1 cellular context compared by ENCODE assay signal in genomic region chr13:113489549-113490495, GRCh38.
TF ChIP-seq lines count a peak whose summit lies in the region.

No MANE protein-coding gene starts in this region.

TF ChIP-seq in HEK293, 187 proteins besides CTCF, POLR2A, EP300 and RAD21 (continued from another document and continues in another):
- TF ChIP-seq, protein P1, sequence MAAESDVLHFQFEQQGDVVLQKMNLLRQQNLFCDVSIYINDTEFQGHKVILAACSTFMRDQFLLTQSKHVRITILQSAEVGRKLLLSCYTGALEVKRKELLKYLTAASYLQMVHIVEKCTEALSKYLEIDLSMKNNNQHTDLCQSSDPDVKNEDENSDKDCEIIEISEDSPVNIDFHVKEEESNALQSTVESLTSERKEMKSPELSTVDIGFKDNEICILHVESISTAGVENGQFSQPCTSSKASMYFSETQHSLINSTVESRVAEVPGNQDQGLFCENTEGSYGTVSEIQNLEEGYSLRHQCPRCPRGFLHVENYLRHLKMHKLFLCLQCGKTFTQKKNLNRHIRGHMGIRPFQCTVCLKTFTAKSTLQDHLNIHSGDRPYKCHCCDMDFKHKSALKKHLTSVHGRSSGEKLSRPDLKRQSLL (tag by site-specific recombination; IDR thresholded peaks at IDR 0.05) = no peak
- TF ChIP-seq ZNF266 (tag by site-specific recombination; IDR thresholded peaks at IDR 0.05; ENCODE audit: low read depth) (no peak), ZNF335 (tag by site-specific recombination; conservative IDR thresholded peaks at IDR 0.05) (peak; percentile 77), ZSCAN23 (tag by site-specific recombination; IDR thresholded peaks at IDR 0.05) (no peak), ZNF561 (tag by site-specific recombination; IDR thresholded peaks at IDR 0.05; ENCODE audit: borderline replicate concordance) (no peak), ZNF324 (tag by site-specific recombination; IDR thresholded peaks at IDR 0.05) (peak; percentile 26; the same call in 1 of the 2 replicates), ZNF529 (tag by site-specific recombination; IDR thresholded peaks at IDR 0.05; ENCODE audit: insufficient replicate concordance) (no peak), SP2 (tag by site-specific recombination; IDR thresholded peaks at IDR 0.05) (peak; percentile 33; the same call in 1 of the 2 replicates), MZF1 (tag by site-specific recombination; IDR thresholded peaks at IDR 0.05; ENCODE audit: borderline replicate concordance) (no peak), ZNF571 (tag by site-specific recombination; IDR thresholded peaks at IDR 0.05) (no peak), BCL11A (tag by site-specific recombination; IDR thresholded peaks at IDR 0.05; ENCODE audit: low read depth) (no peak), ZNF202 (tag by site-specific recombination; IDR thresholded peaks at IDR 0.05; ENCODE audit: borderline replicate concordance) (no peak), ZBTB49 (tag by site-specific recombination; IDR thresholded peaks at IDR 0.05; ENCODE audit: low read depth) (no peak), ZBTB26 (tag by site-specific recombination; optimal IDR thresholded peaks at IDR 0.05) (peak; percentile 60), ZNF660 (tag by site-specific recombination; IDR thresholded peaks at IDR 0.05) (peak; percentile 53; the same call in 1 of the 2 replicates), ZNF623 (tag by site-specific recombination; IDR thresholded peaks at IDR 0.05) (no peak), ZNF16 (tag by site-specific recombination; IDR thresholded peaks at IDR 0.05; ENCODE audit: low read depth) (no peak), ZNF580 (tag by site-specific recombination; IDR thresholded peaks at IDR 0.05) (no peak), SCRT1 (tag by site-specific recombination; IDR thresholded peaks at IDR 0.05; ENCODE audit: borderline replicate concordance) (no peak), ZNF692 (tag by site-specific recombination; IDR thresholded peaks at IDR 0.05) (0 out of 2 replicates have a peak, but pooled peaks have one; percentile 14), ZNF175 (tag by site-specific recombination; IDR thresholded peaks at IDR 0.05) (no peak), MEIS1 (CRISPR knock-in tag; IDR thresholded peaks at IDR 0.05; ENCODE audit: borderline replicate concordance) (no peak), KLF8 (tag by site-specific recombination; IDR thresholded peaks at IDR 0.05) (no peak), GLI2 (tag by site-specific recombination; IDR thresholded peaks at IDR 0.05; ENCODE audit: borderline replicate concordance, low read depth) (no peak), ZNF76 (tag by site-specific recombination; IDR thresholded peaks at IDR 0.05; ENCODE audit: borderline replicate concordance, low read depth) (peak; percentile 12; the same call in 1 of the 2 replicates), PRDM2 (tag by site-specific recombination; IDR thresholded peaks at IDR 0.05; ENCODE audit: borderline replicate concordance) (no peak), ZNF521 (tag by site-specific recombination; IDR thresholded peaks at IDR 0.05) (no peak), ZNF654 (tag by site-specific recombination; IDR thresholded peaks at IDR 0.05; ENCODE audit: low read depth) (no peak), WT1 (tag by site-specific recombination; IDR thresholded peaks at IDR 0.05) (no peak; the same call in none of the 2 replicates), GLIS1 (tag by site-specific recombination; IDR thresholded peaks at IDR 0.05) (no peak; the same call in none of the 2 replicates)
- TF ChIP-seq, protein P2, sequence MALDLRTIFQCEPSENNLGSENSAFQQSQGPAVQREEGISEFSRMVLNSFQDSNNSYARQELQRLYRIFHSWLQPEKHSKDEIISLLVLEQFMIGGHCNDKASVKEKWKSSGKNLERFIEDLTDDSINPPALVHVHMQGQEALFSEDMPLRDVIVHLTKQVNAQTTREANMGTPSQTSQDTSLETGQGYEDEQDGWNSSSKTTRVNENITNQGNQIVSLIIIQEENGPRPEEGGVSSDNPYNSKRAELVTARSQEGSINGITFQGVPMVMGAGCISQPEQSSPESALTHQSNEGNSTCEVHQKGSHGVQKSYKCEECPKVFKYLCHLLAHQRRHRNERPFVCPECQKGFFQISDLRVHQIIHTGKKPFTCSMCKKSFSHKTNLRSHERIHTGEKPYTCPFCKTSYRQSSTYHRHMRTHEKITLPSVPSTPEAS (tag by site-specific recombination; IDR thresholded peaks at IDR 0.05) = no peak
- TF ChIP-seq, protein P3, sequence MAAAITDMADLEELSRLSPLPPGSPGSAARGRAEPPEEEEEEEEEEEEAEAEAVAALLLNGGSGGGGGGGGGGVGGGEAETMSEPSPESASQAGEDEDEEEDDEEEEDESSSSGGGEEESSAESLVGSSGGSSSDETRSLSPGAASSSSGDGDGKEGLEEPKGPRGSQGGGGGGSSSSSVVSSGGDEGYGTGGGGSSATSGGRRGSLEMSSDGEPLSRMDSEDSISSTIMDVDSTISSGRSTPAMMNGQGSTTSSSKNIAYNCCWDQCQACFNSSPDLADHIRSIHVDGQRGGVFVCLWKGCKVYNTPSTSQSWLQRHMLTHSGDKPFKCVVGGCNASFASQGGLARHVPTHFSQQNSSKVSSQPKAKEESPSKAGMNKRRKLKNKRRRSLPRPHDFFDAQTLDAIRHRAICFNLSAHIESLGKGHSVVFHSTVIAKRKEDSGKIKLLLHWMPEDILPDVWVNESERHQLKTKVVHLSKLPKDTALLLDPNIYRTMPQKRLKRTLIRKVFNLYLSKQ (tag by site-specific recombination; IDR thresholded peaks at IDR 0.05; ENCODE audit: borderline replicate concordance) = no peak
- TF ChIP-seq, protein P4, sequence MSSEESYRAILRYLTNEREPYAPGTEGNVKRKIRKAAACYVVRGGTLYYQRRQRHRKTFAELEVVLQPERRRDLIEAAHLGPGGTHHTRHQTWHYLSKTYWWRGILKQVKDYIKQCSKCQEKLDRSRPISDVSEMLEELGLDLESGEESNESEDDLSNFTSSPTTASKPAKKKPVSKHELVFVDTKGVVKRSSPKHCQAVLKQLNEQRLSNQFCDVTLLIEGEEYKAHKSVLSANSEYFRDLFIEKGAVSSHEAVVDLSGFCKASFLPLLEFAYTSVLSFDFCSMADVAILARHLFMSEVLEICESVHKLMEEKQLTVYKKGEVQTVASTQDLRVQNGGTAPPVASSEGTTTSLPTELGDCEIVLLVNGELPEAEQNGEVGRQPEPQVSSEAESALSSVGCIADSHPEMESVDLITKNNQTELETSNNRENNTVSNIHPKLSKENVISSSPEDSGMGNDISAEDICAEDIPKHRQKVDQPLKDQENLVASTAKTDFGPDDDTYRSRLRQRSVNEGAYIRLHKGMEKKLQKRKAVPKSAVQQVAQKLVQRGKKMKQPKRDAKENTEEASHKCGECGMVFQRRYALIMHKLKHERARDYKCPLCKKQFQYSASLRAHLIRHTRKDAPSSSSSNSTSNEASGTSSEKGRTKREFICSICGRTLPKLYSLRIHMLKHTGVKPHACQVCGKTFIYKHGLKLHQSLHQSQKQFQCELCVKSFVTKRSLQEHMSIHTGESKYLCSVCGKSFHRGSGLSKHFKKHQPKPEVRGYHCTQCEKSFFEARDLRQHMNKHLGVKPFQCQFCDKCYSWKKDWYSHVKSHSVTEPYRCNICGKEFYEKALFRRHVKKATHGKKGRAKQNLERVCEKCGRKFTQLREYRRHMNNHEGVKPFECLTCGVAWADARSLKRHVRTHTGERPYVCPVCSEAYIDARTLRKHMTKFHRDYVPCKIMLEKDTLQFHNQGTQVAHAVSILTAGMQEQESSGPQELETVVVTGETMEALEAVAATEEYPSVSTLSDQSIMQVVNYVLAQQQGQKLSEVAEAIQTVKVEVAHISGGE (tag by site-specific recombination; conservative IDR thresholded peaks at IDR 0.05; ENCODE audit: low read depth) = no peak
- TF ChIP-seq, protein P5, sequence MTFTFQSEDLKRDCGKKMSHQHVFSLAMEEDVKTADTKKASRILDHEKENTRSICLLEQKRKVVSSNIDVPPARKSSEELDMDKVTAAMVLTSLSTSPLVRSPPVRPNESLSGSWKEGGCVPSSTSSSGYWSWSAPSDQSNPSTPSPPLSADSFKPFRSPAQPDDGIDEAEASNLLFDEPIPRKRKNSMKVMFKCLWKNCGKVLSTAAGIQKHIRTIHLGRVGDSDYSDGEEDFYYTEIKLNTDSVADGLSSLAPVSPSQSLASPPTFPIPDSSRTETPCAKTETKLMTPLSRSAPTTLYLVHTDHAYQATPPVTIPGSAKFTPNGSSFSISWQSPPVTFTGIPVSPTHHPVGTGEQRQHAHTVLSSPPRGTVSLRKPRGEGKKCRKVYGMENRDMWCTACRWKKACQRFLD (tag by site-specific recombination; IDR thresholded peaks at IDR 0.05) = no peak
- TF ChIP-seq, protein P6, sequence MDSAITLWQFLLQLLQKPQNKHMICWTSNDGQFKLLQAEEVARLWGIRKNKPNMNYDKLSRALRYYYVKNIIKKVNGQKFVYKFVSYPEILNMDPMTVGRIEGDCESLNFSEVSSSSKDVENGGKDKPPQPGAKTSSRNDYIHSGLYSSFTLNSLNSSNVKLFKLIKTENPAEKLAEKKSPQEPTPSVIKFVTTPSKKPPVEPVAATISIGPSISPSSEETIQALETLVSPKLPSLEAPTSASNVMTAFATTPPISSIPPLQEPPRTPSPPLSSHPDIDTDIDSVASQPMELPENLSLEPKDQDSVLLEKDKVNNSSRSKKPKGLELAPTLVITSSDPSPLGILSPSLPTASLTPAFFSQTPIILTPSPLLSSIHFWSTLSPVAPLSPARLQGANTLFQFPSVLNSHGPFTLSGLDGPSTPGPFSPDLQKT (IDR thresholded peaks at IDR 0.05; ENCODE audit: borderline replicate concordance, low read depth, low read length) = no peak
